Comparison of ENCODE assay signal across 2 cellular contexts in the genomic region with DNA sequence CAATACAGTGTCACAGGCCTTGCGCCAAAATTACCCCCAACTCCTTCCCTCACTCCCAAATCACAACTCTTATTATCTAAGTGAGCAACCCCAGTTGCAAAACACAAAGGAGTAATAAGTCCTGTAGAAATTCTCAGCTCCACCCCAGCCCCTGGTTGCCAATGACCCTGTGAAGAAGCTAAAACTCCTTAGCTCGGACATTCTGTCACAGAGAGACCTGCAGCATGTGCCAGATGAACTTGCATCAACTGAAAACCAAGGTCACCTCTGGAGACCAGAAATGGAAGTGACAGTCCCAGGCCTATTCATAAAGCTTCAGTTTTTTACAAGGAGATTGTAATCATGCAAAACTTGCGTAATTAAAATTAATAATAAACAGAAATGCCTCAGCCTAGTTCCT.
TF ChIP-seq lines count a peak whose summit lies in the region.

No MANE protein-coding gene starts in this region.

TF ChIP-seq in WTC11, 78 proteins besides CTCF, POLR2A, EP300 and RAD21:
- no peak for TF ChIP-seq SP1 (CRISPR knock-in tag; conservative IDR thresholded peaks at IDR 0.05)
- no peak for TF ChIP-seq GABPB1 (CRISPR knock-in tag; IDR thresholded peaks at IDR 0.05)
- TF ChIP-seq, protein P1, sequence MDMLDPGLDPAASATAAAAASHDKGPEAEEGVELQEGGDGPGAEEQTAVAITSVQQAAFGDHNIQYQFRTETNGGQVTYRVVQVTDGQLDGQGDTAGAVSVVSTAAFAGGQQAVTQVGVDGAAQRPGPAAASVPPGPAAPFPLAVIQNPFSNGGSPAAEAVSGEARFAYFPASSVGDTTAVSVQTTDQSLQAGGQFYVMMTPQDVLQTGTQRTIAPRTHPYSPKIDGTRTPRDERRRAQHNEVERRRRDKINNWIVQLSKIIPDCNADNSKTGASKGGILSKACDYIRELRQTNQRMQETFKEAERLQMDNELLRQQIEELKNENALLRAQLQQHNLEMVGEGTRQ (CRISPR knock-in tag; IDR thresholded peaks at IDR 0.05) = no peak
- TF ChIP-seq, protein P2, sequence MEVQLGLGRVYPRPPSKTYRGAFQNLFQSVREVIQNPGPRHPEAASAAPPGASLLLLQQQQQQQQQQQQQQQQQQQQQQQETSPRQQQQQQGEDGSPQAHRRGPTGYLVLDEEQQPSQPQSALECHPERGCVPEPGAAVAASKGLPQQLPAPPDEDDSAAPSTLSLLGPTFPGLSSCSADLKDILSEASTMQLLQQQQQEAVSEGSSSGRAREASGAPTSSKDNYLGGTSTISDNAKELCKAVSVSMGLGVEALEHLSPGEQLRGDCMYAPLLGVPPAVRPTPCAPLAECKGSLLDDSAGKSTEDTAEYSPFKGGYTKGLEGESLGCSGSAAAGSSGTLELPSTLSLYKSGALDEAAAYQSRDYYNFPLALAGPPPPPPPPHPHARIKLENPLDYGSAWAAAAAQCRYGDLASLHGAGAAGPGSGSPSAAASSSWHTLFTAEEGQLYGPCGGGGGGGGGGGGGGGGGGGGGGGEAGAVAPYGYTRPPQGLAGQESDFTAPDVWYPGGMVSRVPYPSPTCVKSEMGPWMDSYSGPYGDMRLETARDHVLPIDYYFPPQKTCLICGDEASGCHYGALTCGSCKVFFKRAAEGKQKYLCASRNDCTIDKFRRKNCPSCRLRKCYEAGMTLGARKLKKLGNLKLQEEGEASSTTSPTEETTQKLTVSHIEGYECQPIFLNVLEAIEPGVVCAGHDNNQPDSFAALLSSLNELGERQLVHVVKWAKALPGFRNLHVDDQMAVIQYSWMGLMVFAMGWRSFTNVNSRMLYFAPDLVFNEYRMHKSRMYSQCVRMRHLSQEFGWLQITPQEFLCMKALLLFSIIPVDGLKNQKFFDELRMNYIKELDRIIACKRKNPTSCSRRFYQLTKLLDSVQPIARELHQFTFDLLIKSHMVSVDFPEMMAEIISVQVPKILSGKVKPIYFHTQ (CRISPR knock-in tag; IDR thresholded peaks at IDR 0.05) = no peak
- TF ChIP-seq, protein P3, sequence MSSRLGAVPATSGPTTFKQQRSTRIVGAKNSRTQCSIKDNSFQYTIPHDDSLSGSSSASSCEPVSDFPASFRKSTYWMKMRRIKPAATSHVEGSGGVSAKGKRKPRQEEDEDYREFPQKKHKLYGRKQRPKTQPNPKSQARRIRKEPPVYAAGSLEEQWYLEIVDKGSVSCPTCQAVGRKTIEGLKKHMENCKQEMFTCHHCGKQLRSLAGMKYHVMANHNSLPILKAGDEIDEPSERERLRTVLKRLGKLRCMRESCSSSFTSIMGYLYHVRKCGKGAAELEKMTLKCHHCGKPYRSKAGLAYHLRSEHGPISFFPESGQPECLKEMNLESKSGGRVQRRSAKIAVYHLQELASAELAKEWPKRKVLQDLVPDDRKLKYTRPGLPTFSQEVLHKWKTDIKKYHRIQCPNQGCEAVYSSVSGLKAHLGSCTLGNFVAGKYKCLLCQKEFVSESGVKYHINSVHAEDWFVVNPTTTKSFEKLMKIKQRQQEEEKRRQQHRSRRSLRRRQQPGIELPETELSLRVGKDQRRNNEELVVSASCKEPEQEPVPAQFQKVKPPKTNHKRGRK (CRISPR knock-in tag; IDR thresholded peaks at IDR 0.05; ENCODE audit: borderline replicate concordance) = no peak
- TF ChIP-seq RORB (CRISPR knock-in tag; IDR thresholded peaks at IDR 0.05) = no peak
- TF ChIP-seq IRF2 (CRISPR knock-in tag; IDR thresholded peaks at IDR 0.05; ENCODE audit: borderline replicate concordance, low read depth) = no peak
- TF ChIP-seq, protein P4, sequence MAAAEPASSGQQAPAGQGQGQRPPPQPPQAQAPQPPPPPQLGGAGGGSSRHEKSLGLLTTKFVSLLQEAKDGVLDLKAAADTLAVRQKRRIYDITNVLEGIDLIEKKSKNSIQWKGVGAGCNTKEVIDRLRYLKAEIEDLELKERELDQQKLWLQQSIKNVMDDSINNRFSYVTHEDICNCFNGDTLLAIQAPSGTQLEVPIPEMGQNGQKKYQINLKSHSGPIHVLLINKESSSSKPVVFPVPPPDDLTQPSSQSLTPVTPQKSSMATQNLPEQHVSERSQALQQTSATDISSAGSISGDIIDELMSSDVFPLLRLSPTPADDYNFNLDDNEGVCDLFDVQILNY (CRISPR knock-in tag; IDR thresholded peaks at IDR 0.05) = no peak

TF ChIP-seq in HepG2, 621 proteins besides CTCF, POLR2A, EP300 and RAD21:
- no peak for TF ChIP-seq ETV6 (CRISPR knock-in tag; conservative IDR thresholded peaks at IDR 0.05)
- TF ChIP-seq EED (CRISPR knock-in tag; IDR thresholded peaks at IDR 0.05) = no peak
